ENCODE assay signal across 8 cellular contexts in genomic region chr1:14925336-14926136, GRCh38.
DNase-seq lines count a peak whose midpoint lies in the region; ATAC-seq and TF ChIP-seq lines count a peak whose summit lies in the region.

No MANE protein-coding gene starts in this region.

- no CpG with 5 or more reads among the region's 12 CpGs for WGBS in IMR-90 (ENCODE audit: extremely low coverage in 2 of 2, insufficient read length in 1 of 2), 2 experiments
- 35% methylated on average over 12 of the region's 12 CpGs for WGBS in right lobe of liver (ENCODE audit: insufficient coverage, low coverage, low lambda C conversion rate, missing lambda C conversion rate)

- H3K27me3 ChIP-seq in IMR-90 (ENCODE audit: control insufficient read depth, insufficient read depth, low read length) (no peaks in the 10 kb centered on the region; the same call in 1 of the 2 replicates), brain microvascular endothelial cell (replicated peaks) (no peaks in the 10 kb centered on the region), right lobe of liver (peaks cover 0 to 13% of the 10 kb centered on the region in 2 donors), stomach smooth muscle (ENCODE audit: control insufficient read depth in 1 of 2, insufficient read depth in 2 of 2, low read length in 2 of 2) (peaks cover 0 to 3% of the 10 kb centered on the region in 2 donors)

- H3K27ac ChIP-seq in IMR-90 (ENCODE audit: insufficient read depth, low read length) (peak overlapping the region; percentile 59), brain microvascular endothelial cell (peak overlapping the region; percentile 11), right lobe of liver (no peak overlapping the region), stomach smooth muscle (ENCODE audit: low read length) (no peak overlapping the region)

- POLR2A ChIA-PET in IMR-90 (lab: Charles Lee; ENCODE audit: unreplicated experiment) = no interaction called here

- H2AK5ac ChIP-seq in IMR-90 (ENCODE audit: low read depth, low read length) = peak overlapping the region; percentile 71; the same call in 1 of the 2 replicates

- peak overlapping the region; percentile 29 for H2AK9ac ChIP-seq in IMR-90 (replicated peaks; ENCODE audit: low read depth, low read length, poor library complexity)

- peak overlapping the region; percentile 80 for H3K4ac ChIP-seq in IMR-90 (ENCODE audit: low read depth, low read length)

- H4K5ac ChIP-seq in IMR-90 (ENCODE audit: low read depth, low read length) = peak overlapping the region; percentile 48

- H2BK15ac ChIP-seq in IMR-90 (ENCODE audit: low read depth, low read length) = peak overlapping the region; percentile 67; the same call in 2 of the 3 replicates

- H3K36me3 Mint-ChIP-seq in stimulated activated naive B cell treated with anti-CD40 and anti-IgM and Interleukin-4, amounts not matched to agents 10 μg/mL and 1 μg/mL and 100 μg/mL, for 72 hours = no peaks in the 10 kb centered on the region

- CTCF ChIA-PET in IMR-90 (lab: Yijun Ruan, JAX) = interaction anchor here (1.5 to 3.0 kb wide), 3 partner anchors 10 to 121 kb away, joined by 3 to 15 read pairs (median 4); no protein-coding TSS in a partner anchor

- peak overlapping the region; percentile 88 for H2AFZ ChIP-seq in IMR-90 (replicated peaks; ENCODE audit: low read length, poor library complexity)

- in situ Hi-C loops in IMR-90 (cut with MboI; ENCODE audit: low sequenced_read_pairs) = loop anchor here (5.0 to 25.0 kb wide), 2 partner anchors 102 to 1163 kb away; no protein-coding TSS in a partner anchor
- in situ Hi-C loops in brain microvascular endothelial cell (cut with HindIII; ENCODE audit: low pct_ligation_motif_present, low sequenced_read_pairs) = no loop called here

- H3K4me1 Mint-ChIP-seq in stimulated activated naive B cell treated with anti-CD40 and anti-IgM and Interleukin-4, amounts not matched to agents 10 μg/mL and 1 μg/mL and 100 μg/mL, for 72 hours = peaks cover 6 to 8% of the 10 kb centered on the region in 2 donors

- H3K36me3 ChIP-seq in IMR-90 (ENCODE audit: control insufficient read depth, insufficient read depth, low read length) (no peaks in the 10 kb centered on the region), brain microvascular endothelial cell (replicated peaks) (no peaks in the 10 kb centered on the region), right lobe of liver (no peaks in the 10 kb centered on the region), stomach smooth muscle (ENCODE audit: control insufficient read depth in 2 of 2, insufficient read depth in 2 of 2, low read length in 2 of 2) (no peaks in the 10 kb centered on the region)

- BruUV-seq in IMR-90 (replicated peaks; lab: Mats Ljungman, UMichigan) = TSS peak; percentile 34

- dilution Hi-C loops in IMR-90 (cut with HindIII; ENCODE audit: low sequenced_read_pairs, unreplicated experiment) = no loop called here

- peak overlapping the region; percentile 51 for H3K14ac ChIP-seq in IMR-90 (replicated peaks; ENCODE audit: low read depth, low read length)

- H3K18ac ChIP-seq in IMR-90 (ENCODE audit: low read depth, low read length) = peak overlapping the region; percentile 75

- no peak for ATAC-seq in IMR-90 (ENCODE audit: low read depth)
- no peak for ATAC-seq in right lobe of liver
- ATAC-seq in stimulated activated naive B cell treated with anti-CD40 and anti-IgM and Interleukin-4, amounts not matched to agents 10 μg/mL and 1 μg/mL and 100 μg/mL, for 72 hours (replicated peaks) = no peak

- no peak overlapping the region for H3K4me3 Mint-ChIP-seq in stimulated activated naive B cell treated with anti-CD40 and anti-IgM and Interleukin-4, amounts not matched to agents 10 μg/mL and 1 μg/mL and 100 μg/mL, for 72 hours

- H3K79me1 ChIP-seq in IMR-90 (ENCODE audit: low read depth in 1 of 2, low read length in 2 of 2) = peaks cover 12 to 51% of the 10 kb centered on the region in 2 experiments

- intact Hi-C loops in IMR-90 (cut with micrococcal nuclease) (loop anchor here (1.0 to 5.0 kb wide), 3 partner anchors 17 to 408 kb away; no protein-coding TSS in a partner anchor), right lobe of liver (cut with DNase I) (no loop called here)

- peak overlapping the region; percentile 19; the same call in 1 of the 2 replicates for H3K56ac ChIP-seq in IMR-90 (ENCODE audit: extremely low read depth, insufficient read depth, low read length)

- H3K4me2 ChIP-seq in IMR-90 (ENCODE audit: low read depth, low read length) = peak overlapping the region; percentile 93

- H2BK5ac ChIP-seq in IMR-90 (ENCODE audit: low read depth, low read length, poor library complexity, severe bottlenecking) = peak overlapping the region; percentile 79

- peak overlapping the region in 1 of 2 experiments; percentile 71; a peak in 2 of 4 replicates for H4K8ac ChIP-seq in IMR-90 (ENCODE audit: low read depth in 2 of 2, low read length in 2 of 2)

- H3K4me3 ChIP-seq in IMR-90 (ENCODE audit: insufficient read depth, low read depth, low read length) (peak overlapping the region; percentile 79), brain microvascular endothelial cell (ENCODE audit: low read depth, low read length) (peak overlapping the region; percentile 57), right lobe of liver (peak overlapping the region; percentile 44 to 57 (median 52)), stomach smooth muscle (ENCODE audit: low read length in 2 of 2) (peak overlapping the region; percentile 65 to 75)

- H4K20me1 ChIP-seq in IMR-90 (ENCODE audit: insufficient read depth, low read length) = peaks cover 10% of the 10 kb centered on the region

- no peak for TF ChIP-seq POLR2A in IMR-90 (IDR thresholded peaks at IDR 0.05; ENCODE audit: low read depth, low read length)
- TF ChIP-seq POLR2A in right lobe of liver (IDR thresholded peaks at IDR 0.05) = no peak

- peak overlapping the region; percentile 35 for H2BK120ac ChIP-seq in IMR-90 (ENCODE audit: low read depth, low read length)

- H3K9me3 Mint-ChIP-seq in stimulated activated naive B cell treated with anti-CD40 and anti-IgM and Interleukin-4, amounts not matched to agents 10 μg/mL and 1 μg/mL and 100 μg/mL, for 72 hours = no peaks in the 10 kb centered on the region

- peak overlapping the region; percentile 72 for H2BK20ac ChIP-seq in IMR-90 (ENCODE audit: low read depth, low read length)

- H3K27me3 Mint-ChIP-seq in stimulated activated naive B cell treated with anti-CD40 and anti-IgM and Interleukin-4, amounts not matched to agents 10 μg/mL and 1 μg/mL and 100 μg/mL, for 72 hours = peaks cover 52 to 65% of the 10 kb centered on the region in 2 donors

- H3K23ac ChIP-seq in IMR-90 (ENCODE audit: low read depth, low read length) = peak overlapping the region; percentile 62

- TF ChIP-seq CTCF in IMR-90 (conservative IDR thresholded peaks at IDR 0.05; ENCODE audit: low read depth, low read length) = no peak
- TF ChIP-seq CTCF in brain microvascular endothelial cell (IDR thresholded peaks at IDR 0.05; ENCODE audit: low read depth, low read length, missing control alignments) = no peak
- TF ChIP-seq CTCF in right lobe of liver (IDR thresholded peaks at IDR 0.05) = no peak

- H3K27ac Mint-ChIP-seq in stimulated activated naive B cell treated with anti-CD40 and anti-IgM and Interleukin-4, amounts not matched to agents 10 μg/mL and 1 μg/mL and 100 μg/mL, for 72 hours = no peak overlapping the region

- H4K91ac ChIP-seq in IMR-90 (ENCODE audit: insufficient read depth, low read depth, low read length) = peak overlapping the region; percentile 74

- peaks cover 24% of the 10 kb centered on the region for H3K9me1 ChIP-seq in IMR-90 (ENCODE audit: insufficient read depth, low read length)

- peaks cover 29% of the 10 kb centered on the region for H3K4me1 ChIP-seq in IMR-90 (ENCODE audit: control insufficient read depth, insufficient read depth, low read length)
- peaks cover 0 to 14% (median 0%) of the 10 kb centered on the region in 4 donors for H3K4me1 ChIP-seq in right lobe of liver
- peaks cover 22% of the 10 kb centered on the region for H3K4me1 ChIP-seq in stomach smooth muscle (ENCODE audit: control insufficient read depth, insufficient read depth, low read length)

- no peak for TF ChIP-seq RAD21 in IMR-90 (IDR thresholded peaks at IDR 0.05; ENCODE audit: low read length)

- H3K9ac ChIP-seq in IMR-90 (ENCODE audit: low read depth, low read length) (peak overlapping the region; percentile 82), stomach smooth muscle (ENCODE audit: low read length in 2 of 2) (peak overlapping the region in 1 of 2 donors; percentile 36)

- DNase-seq in IMR-90 = no peak
- no peak for DNase-seq in brain microvascular endothelial cell
- no peak for DNase-seq in right lobe of liver
- DNase-seq in COLO668 (lab: John Stamatoyannopoulos, UW; ENCODE audit: unreplicated experiment) = no peak
- no peak for DNase-seq in superior temporal gyrus (ENCODE audit: extremely low spot score)
- no peak for DNase-seq in RKO (ENCODE audit: low spot score)
- no peak for DNase-seq in stimulated activated naive B cell treated with anti-CD40 and anti-IgM and Interleukin-4, amounts not matched to agents 10 μg/mL and 1 μg/mL and 100 μg/mL, for 72 hours

- H3K9me3 ChIP-seq in IMR-90 (ENCODE audit: control insufficient read depth, insufficient read depth, low read length) (no peaks in the 10 kb centered on the region), right lobe of liver (no peaks in the 10 kb centered on the region), stomach smooth muscle (ENCODE audit: control insufficient read depth in 2 of 2, low read length in 2 of 2) (no peaks in the 10 kb centered on the region)

TF ChIP-seq in IMR-90, 13 proteins besides CTCF, POLR2A, EP300 and RAD21:
- TF ChIP-seq MAZ (IDR thresholded peaks at IDR 0.05; ENCODE audit: borderline replicate concordance, low read depth, low read length) = no peak; the same call in 1 of the 2 replicates
- no peak for TF ChIP-seq MXI1 (IDR thresholded peaks at IDR 0.05; ENCODE audit: borderline replicate concordance, low read depth, low read length)
- no peak for TF ChIP-seq MAFK (IDR thresholded peaks at IDR 0.05; ENCODE audit: low read depth, low read length)
TF ChIP-seq in IMR-90: peak in this region for 0.

Comparison
In these comparisons a context has a peak if more than half of its experiments do, and no peak if none do; other contexts are left out.
1. H3K27ac ChIP-seq: peak in IMR-90 (single experiment) and brain microvascular endothelial cell (single experiment); none in right lobe of liver (0 of 3) and stomach smooth muscle (single experiment).
2. Peak in every context shown above with its lines, with median percentiles within 50 percentile points of each other: H3K4me3 ChIP-seq.